In genomic region chr22:45692549-45692948, GRCh38 we compare ENCODE assay signal across 12 cellular contexts. TPM values are rescaled to one million over a fixed set of nuclear protein-coding genes. Genes with fewer than 3 reads are reported as not detected.
DNase-seq lines count a peak whose midpoint lies in the region; ATAC-seq and TF ChIP-seq lines count a peak whose summit lies in the region.
"Had no signal": no experiment of that assay in that cellular context is flagged by ENCODE, and none has a peak within 500 bp of the region (broad histone marks: within the 10 kb centered on the region; RNA-seq: fewer than 3 reads in every experiment).

No MANE protein-coding gene starts in this region.

- in situ Hi-C loops in ACHN (cut with HindIII; ENCODE audit: low pct_ligation_motif_present, low pct_unique_long_range_greater_than_20kb, low sequenced_read_pairs): no loop called here
- in situ Hi-C loops in astrocyte of the spinal cord (cut with HindIII; ENCODE audit: low sequenced_read_pairs): no loop called here

- H3K4me3 ChIP-seq in HUES64 (ENCODE audit: low read length) (no peak overlapping the region), astrocyte of the spinal cord (ENCODE audit: low read depth, low read length) (no peak overlapping the region)
- H3K4me3 ChIP-seq: esophagus muscularis mucosa had no signal

- peak overlapping the region; percentile 77 for H3K27ac ChIP-seq in HUES64 (ENCODE audit: low read depth, low read length)
- H3K27ac ChIP-seq: esophagus muscularis mucosa had no signal

- TF ChIP-seq CTCF in astrocyte of the spinal cord (IDR thresholded peaks at IDR 0.05; ENCODE audit: low read depth, low read length): no peak

- DNase-seq in ACHN (peak; percentile 17), astrocyte of the spinal cord (ENCODE audit: low read depth, low spot score) (peak; percentile 54), kidney tubule cell (ENCODE audit: low spot score) (peak; percentile 36), NCI-H2171 treated with DMSO at 0.1 percent for 48 hours (lab: John Stamatoyannopoulos, UW) (no peak), nucleus accumbens (lab: John Stamatoyannopoulos, UW) (no peak), cortex of kidney (lab: John Stamatoyannopoulos, UW) (no peak)
- DNase-seq in stimulated activated naive CD8-positive, alpha-beta T cell treated with anti-CD3 and anti-CD28 coated beads, Interleukin-15, Interleukin-2, amounts not matched to agents 100 U/mL and 50 U/mL, for 24 hours: no peak
- DNase-seq: activated naive CD8-positive, alpha-beta T cell treated with anti-CD3 and anti-CD28 coated beads, Interleukin-2, amount 10 ng/mL, durations not matched to agents 7 days and 5 days; NCI-H1105 treated with DMSO at 0.1 percent for 48 hours; NCI-H2227 treated with DMSO at 0.1 percent for 48 hours had no signal

- H3K9ac ChIP-seq in HUES64 (ENCODE audit: low read depth, low read length): no peak overlapping the region

- H3K9me3 ChIP-seq in HUES64 (ENCODE audit: insufficient read depth, low read depth, low read length): no peaks in the 10 kb centered on the region
- H3K9me3 ChIP-seq: esophagus muscularis mucosa had no signal

- WGBS in HUES64: 52% methylated on average over 1 of the region's 1 CpG

- peaks cover 16% of the 10 kb centered on the region for H3K4me1 ChIP-seq in HUES64 (ENCODE audit: insufficient read depth, low read length)

- no peaks in the 10 kb centered on the region for H3K27me3 ChIP-seq in HUES64 (ENCODE audit: insufficient read depth, low read length)
- H3K27me3 ChIP-seq: esophagus muscularis mucosa had no signal

- H3K36me3 ChIP-seq in HUES64 (ENCODE audit: insufficient read depth, low read length): peaks cover 56% of the 10 kb centered on the region

- ATAC-seq in stimulated activated naive CD8-positive, alpha-beta T cell treated with anti-CD3 and anti-CD28 coated beads, Interleukin-15, Interleukin-2, amounts not matched to agents 100 U/mL and 50 U/mL, for 24 hours: no peak

RNA-seq across cellular contexts. Expression of gene ATXN10, which starts 20.9 kb away (rescaled TPM):
- polyA plus RNA-seq in HUES64 (2013, experiment 1 of 2): 214 TPM
- 212 TPM for polyA plus RNA-seq in HUES64 (2013, experiment 2 of 2)

Comparison
In these comparisons a context has a peak if more than half of its experiments do, and no peak if none do; other contexts are left out.
1. DNase-seq: peak in ACHN (single experiment), astrocyte of the spinal cord (single experiment) and kidney tubule cell (single experiment); none in NCI-H2171 treated with DMSO at 0.1 percent for 48 hours (single experiment), nucleus accumbens (0 of 56), cortex of kidney (single experiment) and stimulated activated naive CD8-positive, alpha-beta T cell treated with anti-CD3 and anti-CD28 coated beads, Interleukin-15, Interleukin-2, amounts not matched to agents 100 U/mL and 50 U/mL, for 24 hours (single experiment).